ENCODE assay signal across 1 cellular context in genomic region chr1:151537112-151537511, GRCh38.
TF ChIP-seq lines count a peak whose summit lies in the region.

No MANE protein-coding gene starts in this region.

TF ChIP-seq in K562, 482 proteins besides CTCF, POLR2A, EP300 and RAD21 (continued from another document):
- TF ChIP-seq, protein P1, sequence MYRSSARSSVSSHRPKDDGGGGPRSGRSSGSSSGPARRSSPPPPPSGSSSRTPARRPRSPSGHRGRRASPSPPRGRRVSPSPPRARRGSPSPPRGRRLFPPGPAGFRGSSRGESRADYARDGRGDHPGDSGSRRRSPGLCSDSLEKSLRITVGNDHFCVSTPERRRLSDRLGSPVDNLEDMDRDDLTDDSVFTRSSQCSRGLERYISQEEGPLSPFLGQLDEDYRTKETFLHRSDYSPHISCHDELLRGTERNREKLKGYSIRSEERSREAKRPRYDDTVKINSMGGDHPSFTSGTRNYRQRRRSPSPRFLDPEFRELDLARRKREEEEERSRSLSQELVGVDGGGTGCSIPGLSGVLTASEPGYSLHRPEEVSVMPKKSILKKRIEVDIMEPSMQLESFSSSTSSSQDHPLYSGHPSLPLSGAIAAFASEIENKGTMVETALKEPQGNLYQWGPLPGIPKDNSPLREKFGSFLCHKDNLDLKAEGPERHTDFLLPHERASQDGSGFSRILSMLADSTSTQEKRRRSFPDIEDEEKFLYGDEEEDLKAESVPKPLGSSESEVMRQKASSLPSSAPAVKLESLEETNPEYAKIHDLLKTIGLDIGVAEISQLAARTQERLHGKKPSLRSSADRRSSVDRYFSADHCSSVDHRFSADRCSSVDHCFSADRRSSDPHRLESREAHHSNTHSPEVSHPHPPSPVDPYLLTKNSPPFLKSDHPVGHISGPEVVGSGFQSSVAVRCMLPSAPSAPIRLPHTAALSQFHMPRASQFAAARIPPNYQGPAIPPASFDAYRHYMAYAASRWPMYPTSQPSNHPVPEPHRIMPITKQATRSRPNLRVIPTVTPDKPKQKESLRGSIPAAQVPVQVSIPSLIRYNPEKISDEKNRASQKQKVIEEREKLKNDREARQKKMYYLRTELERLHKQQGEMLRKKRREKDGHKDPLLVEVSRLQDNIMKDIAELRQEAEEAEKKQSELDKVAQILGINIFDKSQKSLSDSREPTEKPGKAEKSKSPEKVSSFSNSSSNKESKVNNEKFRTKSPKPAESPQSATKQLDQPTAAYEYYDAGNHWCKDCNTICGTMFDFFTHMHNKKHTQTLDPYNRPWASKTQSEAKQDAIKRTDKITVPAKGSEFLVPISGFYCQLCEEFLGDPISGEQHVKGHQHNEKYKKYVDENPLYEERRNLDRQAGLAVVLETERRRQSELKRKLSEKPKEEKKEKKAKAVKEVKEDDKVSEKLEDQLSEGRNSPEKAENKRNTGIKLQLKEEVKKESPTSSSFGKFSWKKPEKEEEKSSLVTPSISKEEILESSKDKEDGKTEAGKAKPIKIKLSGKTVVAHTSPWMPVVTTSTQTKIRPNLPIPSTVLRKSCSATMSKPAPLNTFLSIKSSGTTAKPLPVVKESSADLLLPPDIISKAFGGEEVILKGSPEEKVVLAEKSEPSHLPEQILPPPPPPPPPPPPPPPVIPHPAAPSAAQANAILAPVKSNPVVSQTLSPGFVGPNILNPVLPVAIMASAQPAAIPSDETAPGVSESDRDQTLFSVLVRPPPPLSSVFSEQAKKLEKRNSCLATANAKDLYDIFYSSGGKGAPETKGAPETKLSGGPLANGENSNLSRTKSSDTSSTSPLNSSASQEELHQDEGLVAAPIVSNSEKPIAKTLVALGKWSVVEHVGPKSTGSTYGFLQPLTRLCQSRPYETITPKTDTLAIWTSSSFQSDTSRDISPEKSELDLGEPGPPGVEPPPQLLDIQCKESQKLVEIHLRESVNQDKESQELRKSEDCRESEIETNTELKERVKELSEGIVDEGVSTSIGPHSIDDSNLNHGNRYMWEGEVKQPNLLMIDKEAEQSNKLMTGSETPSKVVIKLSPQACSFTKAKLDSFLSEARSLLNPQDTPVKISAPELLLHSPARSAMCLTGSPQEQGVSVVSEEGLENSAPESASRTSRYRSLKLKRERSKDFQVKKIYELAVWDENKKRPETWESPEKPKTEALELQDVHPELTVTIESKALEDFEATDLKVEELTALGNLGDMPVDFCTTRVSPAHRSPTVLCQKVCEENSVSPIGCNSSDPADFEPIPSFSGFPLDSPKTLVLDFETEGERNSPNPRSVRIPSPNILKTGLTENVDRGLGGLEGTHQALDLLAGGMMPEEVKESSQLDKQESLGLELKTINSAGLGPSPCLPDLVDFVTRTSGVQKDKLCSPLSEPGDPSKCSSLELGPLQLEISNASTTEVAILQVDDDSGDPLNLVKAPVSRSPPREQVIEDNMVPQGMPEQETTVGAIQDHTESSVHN (IDR thresholded peaks at IDR 0.05; ENCODE audit: borderline replicate concordance in 1 of 2, low read depth in 1 of 2): peak in 1 of 2 experiments; percentile 71; a peak in 1 of 4 replicates
- TF ChIP-seq FOSL1 (tag; conservative IDR thresholded peaks at IDR 0.05): peak; percentile 88
- TF ChIP-seq, protein P2, sequence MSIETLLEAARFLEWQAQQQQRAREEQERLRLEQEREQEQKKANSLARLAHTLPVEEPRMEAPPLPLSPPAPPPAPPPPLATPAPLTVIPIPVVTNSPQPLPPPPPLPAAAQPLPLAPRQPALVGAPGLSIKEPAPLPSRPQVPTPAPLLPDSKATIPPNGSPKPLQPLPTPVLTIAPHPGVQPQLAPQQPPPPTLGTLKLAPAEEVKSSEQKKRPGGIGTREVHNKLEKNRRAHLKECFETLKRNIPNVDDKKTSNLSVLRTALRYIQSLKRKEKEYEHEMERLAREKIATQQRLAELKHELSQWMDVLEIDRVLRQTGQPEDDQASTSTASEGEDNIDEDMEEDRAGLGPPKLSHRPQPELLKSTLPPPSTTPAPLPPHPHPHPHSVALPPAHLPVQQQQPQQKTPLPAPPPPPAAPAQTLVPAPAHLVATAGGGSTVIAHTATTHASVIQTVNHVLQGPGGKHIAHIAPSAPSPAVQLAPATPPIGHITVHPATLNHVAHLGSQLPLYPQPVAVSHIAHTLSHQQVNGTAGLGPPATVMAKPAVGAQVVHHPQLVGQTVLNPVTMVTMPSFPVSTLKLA (conservative IDR thresholded peaks at IDR 0.05): no peak
- peak; percentile 93 for TF ChIP-seq ZNF316 (IDR thresholded peaks at IDR 0.05)
- TF ChIP-seq ZNF707 (CRISPR knock-in tag; conservative IDR thresholded peaks at IDR 0.05): no peak
- TF ChIP-seq ZNF592 (IDR thresholded peaks at IDR 0.05): no peak
